9 cellular contexts compared by ENCODE assay signal in genomic region chr3:48400824-48401433, GRCh38. TPM values are rescaled to one million over a fixed set of nuclear protein-coding genes. Genes with fewer than 3 reads are reported as not detected.
DNase-seq lines count a peak whose midpoint lies in the region; ATAC-seq and TF ChIP-seq lines count a peak whose summit lies in the region.
"Had no signal": no experiment of that assay in that cellular context is flagged by ENCODE, and none has a peak within 500 bp of the region (broad histone marks: within the 10 kb centered on the region; RNA-seq: fewer than 3 reads in every experiment).

No MANE protein-coding gene starts in this region.

- peak; percentile 24 to 62 (median 33) for DNase-seq in NCI-H1417 (lab: John Stamatoyannopoulos, UW)
- no peak for DNase-seq in NCI-H1417 treated with DMSO at 0.1 percent for 48 hours (lab: John Stamatoyannopoulos, UW)
- DNase-seq in NB4 (ENCODE audit: low read depth): peak; percentile 63
- DNase-seq in activated CD4-positive, CD25-positive, alpha-beta regulatory T cell treated with anti-CD3 and anti-CD28 coated beads, Interleukin-2, amount 50 U/mL, for 16 hours (ENCODE audit: low read depth, low spot score): peak; percentile 45
- DNase-seq in cerebellum (ENCODE audit: low spot score): peak; percentile 88
- DNase-seq in left colon: peak in 1 of 2 donors; percentile 52
- peak; percentile 36 to 44 for DNase-seq in stimulated activated CD4-positive, alpha-beta T cell treated with anti-CD3 and anti-CD28 coated beads, Interleukin-4, amount 100 ng/mL, for 48 hours (ENCODE audit: low read depth in 2 of 2)

- TF ChIP-seq POLR2A in NB4 (IDR thresholded peaks at IDR 0.05; ENCODE audit: extremely low read depth, insufficient read length): no peak

- ATAC-seq in left colon (peak; percentile 73), GM19023 (IDR thresholded peaks at IDR 0.05; ENCODE audit: unreplicated experiment) (no peak)

- peak; percentile 48 for TF ChIP-seq CTCF in NB4 (IDR thresholded peaks at IDR 0.05; ENCODE audit: low read depth, low read length)

- H3K4me3 ChIP-seq in NB4 (ENCODE audit: low read depth, low read length): no peak overlapping the region
- H3K4me3 ChIP-seq: BLaER1 had no signal

- intact Hi-C loops in left colon (cut with DNase I, micrococcal nuclease): loop anchor here in 1 of 2 donors (5.0 kb wide), 2 partner anchors 36 to 146 kb away; no protein-coding TSS in a partner anchor

RNA-seq across cellular contexts. Expression of gene FBXW12, which starts 28.9 kb away (rescaled TPM):
- 1.2 TPM for total RNA-seq in cerebellum
- total RNA-seq in left colon: not detected

RNA-seq across cellular contexts. Expression of gene PLXNB1, which starts 29.0 kb away (rescaled TPM):
- 85.4 TPM for total RNA-seq in cerebellum
- 100 to 1,000 TPM in 1 of 2 donors, 10 to 100 TPM in 1; 91.1 to 114 TPM for total RNA-seq in left colon

RNA-seq across cellular contexts. Expression of gene CCDC51, which starts 39.0 kb away (rescaled TPM):
- total RNA-seq in cerebellum (6.0 TPM), left colon (10 to 100 TPM; 13.3 to 21.2 TPM)

RNA-seq across cellular contexts. Expression of gene TMA7, which starts 39.1 kb away (rescaled TPM):
- 83.0 TPM for total RNA-seq in cerebellum
- total RNA-seq in left colon: 100 to 1,000 TPM; 165 to 192 TPM

RNA-seq across cellular contexts. Expression of gene ATRIP, which starts 45.6 kb away (rescaled TPM):
- total RNA-seq in cerebellum (7.3 TPM), left colon (1 to 10 TPM; 3.8 to 4.4 TPM)
